ENCODE assay signal across 14 cellular contexts in genomic region chr7:100472121-100472851, GRCh38. TPM values are rescaled to one million over a fixed set of nuclear protein-coding genes. Genes with fewer than 3 reads are reported as not detected.
A peak's percentile ranks its signal among the peaks of the same experiment; 100 is the strongest.
DNase-seq lines count a peak whose midpoint lies in the region; ATAC-seq and TF ChIP-seq lines count a peak whose summit lies in the region.
"Had no signal": no experiment of that assay in that cellular context is flagged by ENCODE, and none has a peak within 500 bp of the region (broad histone marks: within the 10 kb centered on the region; RNA-seq: fewer than 3 reads in every experiment).

No MANE protein-coding gene starts in this region.

- WGBS in suprapubic skin = 52% methylated on average over 11 of the region's 16 CpGs

- H3K27ac Mint-ChIP-seq in activated T-cell treated with anti-CD3 and anti-CD28 coated beads, Interleukin-2, amount 50 U/mL, for 24 hours = peak overlapping the region; percentile 87
- peak overlapping the region; percentile 77 for H3K27ac Mint-ChIP-seq in activated naive CD8-positive, alpha-beta T cell treated with anti-CD3 and anti-CD28 coated beads for 36 hours

- no peak for TF ChIP-seq CTCF in suprapubic skin (IDR thresholded peaks at IDR 0.05)

- peaks cover 76% of the 10 kb centered on the region for H3K36me3 Mint-ChIP-seq in activated T-cell treated with anti-CD3 and anti-CD28 coated beads, Interleukin-2, amount 50 U/mL, for 24 hours (ENCODE audit: low read depth)
- peaks cover 25% of the 10 kb centered on the region for H3K36me3 Mint-ChIP-seq in activated naive CD8-positive, alpha-beta T cell treated with anti-CD3 and anti-CD28 coated beads for 36 hours

- H3K4me3 Mint-ChIP-seq in activated T-cell treated with anti-CD3 and anti-CD28 coated beads, Interleukin-2, amount 50 U/mL, for 24 hours = no peak overlapping the region
- H3K4me3 Mint-ChIP-seq in activated naive CD8-positive, alpha-beta T cell treated with anti-CD3 and anti-CD28 coated beads for 36 hours = no peak overlapping the region

- no peaks in the 10 kb centered on the region for H3K27me3 Mint-ChIP-seq in activated T-cell treated with anti-CD3 and anti-CD28 coated beads, Interleukin-2, amount 50 U/mL, for 24 hours
- H3K27me3 Mint-ChIP-seq in activated naive CD8-positive, alpha-beta T cell treated with anti-CD3 and anti-CD28 coated beads for 36 hours = no peaks in the 10 kb centered on the region

- no peaks in the 10 kb centered on the region for H3K9me3 ChIP-seq in suprapubic skin

- no peak for DNase-seq in activated T-cell treated with anti-CD3 and anti-CD28 coated beads, Interleukin-2, amount 50 U/mL, for 24 hours
- no peak for DNase-seq in activated T-cell treated with anti-CD3 and anti-CD28 coated beads, Interleukin-2, amount 50 U/mL, for 48 hours
- no peak for DNase-seq in activated naive CD8-positive, alpha-beta T cell treated with anti-CD3 and anti-CD28 coated beads for 36 hours
- DNase-seq in left kidney (ENCODE audit: low read depth, low spot score) = peak; percentile 6
- no peak for DNase-seq in suprapubic skin (ENCODE audit: low spot score in 2 of 2)
- DNase-seq in NCI-H345 treated with DMSO at 0.1 percent for 48 hours (lab: John Stamatoyannopoulos, UW; ENCODE audit: unreplicated experiment) = no peak
- DNase-seq in stimulated activated CD4-positive, alpha-beta T cell treated with anti-CD3 and anti-CD28 coated beads, Interleukin-15, amount 100 ng/mL, for 24 hours = no peak
- DNase-seq: cortex of kidney; DND-41; NCI-H2227 treated with DMSO at 0.1 percent for 48 hours; stimulated activated CD8-positive, alpha-beta memory T cell treated with anti-CD3 and anti-CD28 coated beads, Interleukin-4, amount 100 ng/mL, for 48 hours; WERI-Rb-1 had no signal

- peaks cover 74% of the 10 kb centered on the region for H3K4me1 ChIP-seq in suprapubic skin

- peak overlapping the region; percentile 53 for H3K27ac ChIP-seq in suprapubic skin
- H3K27ac ChIP-seq: WERI-Rb-1 had no signal

- peaks cover 31% of the 10 kb centered on the region for H3K36me3 ChIP-seq in suprapubic skin
- H3K36me3 ChIP-seq: WERI-Rb-1 had no signal

- ATAC-seq in HG03342 (IDR thresholded peaks at IDR 0.05; ENCODE audit: unreplicated experiment) = no peak
- ATAC-seq: Panc1 had no signal

- peaks cover 55% of the 10 kb centered on the region for H3K4me1 Mint-ChIP-seq in activated T-cell treated with anti-CD3 and anti-CD28 coated beads, Interleukin-2, amount 50 U/mL, for 24 hours (ENCODE audit: low read depth)
- peaks cover 53% of the 10 kb centered on the region for H3K4me1 Mint-ChIP-seq in activated naive CD8-positive, alpha-beta T cell treated with anti-CD3 and anti-CD28 coated beads for 36 hours

- no peak for TF ChIP-seq EP300 in suprapubic skin (IDR thresholded peaks at IDR 0.05)

- no peaks in the 10 kb centered on the region for H3K27me3 ChIP-seq in suprapubic skin

- no peaks in the 10 kb centered on the region for H3K9me3 Mint-ChIP-seq in activated T-cell treated with anti-CD3 and anti-CD28 coated beads, Interleukin-2, amount 50 U/mL, for 24 hours
- H3K9me3 Mint-ChIP-seq in activated naive CD8-positive, alpha-beta T cell treated with anti-CD3 and anti-CD28 coated beads for 36 hours = no peaks in the 10 kb centered on the region

- TF ChIP-seq POLR2A in suprapubic skin (IDR thresholded peaks at IDR 0.05) = no peak

- peak overlapping the region; percentile 22 for H3K4me3 ChIP-seq in suprapubic skin

RNA-seq across cellular contexts. Expression of gene TSC22D4, which starts 6.7 kb away (rescaled TPM):
- total RNA-seq in activated naive CD8-positive, alpha-beta T cell treated with anti-CD3 and anti-CD28 coated beads for 36 hours = 10 to 100 TPM; 81.4 to 83.7 TPM
- total RNA-seq in suprapubic skin = 10 to 100 TPM; 52.7 to 67.2 (median 57.3) TPM

RNA-seq across cellular contexts. Expression of gene SPACDR, which starts 8.2 kb away (rescaled TPM):
- total RNA-seq in activated naive CD8-positive, alpha-beta T cell treated with anti-CD3 and anti-CD28 coated beads for 36 hours = 1 to 10 TPM; 1.0 to 1.5 TPM
- under 1 TPM in 1 of 4 donors, not detected in 3; 0.53 TPM for total RNA-seq in suprapubic skin

RNA-seq across cellular contexts. Expression of gene NYAP1, which starts 11.4 kb away (rescaled TPM):
- under 1 TPM; 0.29 to 0.34 TPM for total RNA-seq in activated naive CD8-positive, alpha-beta T cell treated with anti-CD3 and anti-CD28 coated beads for 36 hours
- total RNA-seq in suprapubic skin = 1 to 10 TPM in 1 of 4 donors, under 1 TPM in 3; 0.51 to 1.1 (median 0.67) TPM

RNA-seq across cellular contexts. Expression of gene PPP1R35, which starts 36.0 kb away (rescaled TPM):
- total RNA-seq in activated naive CD8-positive, alpha-beta T cell treated with anti-CD3 and anti-CD28 coated beads for 36 hours = 10 to 100 TPM; 45.7 to 46.4 TPM
- 10 to 100 TPM; 18.2 to 35.6 (median 27.0) TPM for total RNA-seq in suprapubic skin

RNA-seq across cellular contexts. Expression of gene MEPCE, which starts 42.7 kb away (rescaled TPM):
- 10 to 100 TPM; 60.1 to 65.4 TPM for total RNA-seq in activated naive CD8-positive, alpha-beta T cell treated with anti-CD3 and anti-CD28 coated beads for 36 hours
- 10 to 100 TPM; 38.5 to 50.4 (median 39.6) TPM for total RNA-seq in suprapubic skin
